In the genomic region with DNA sequence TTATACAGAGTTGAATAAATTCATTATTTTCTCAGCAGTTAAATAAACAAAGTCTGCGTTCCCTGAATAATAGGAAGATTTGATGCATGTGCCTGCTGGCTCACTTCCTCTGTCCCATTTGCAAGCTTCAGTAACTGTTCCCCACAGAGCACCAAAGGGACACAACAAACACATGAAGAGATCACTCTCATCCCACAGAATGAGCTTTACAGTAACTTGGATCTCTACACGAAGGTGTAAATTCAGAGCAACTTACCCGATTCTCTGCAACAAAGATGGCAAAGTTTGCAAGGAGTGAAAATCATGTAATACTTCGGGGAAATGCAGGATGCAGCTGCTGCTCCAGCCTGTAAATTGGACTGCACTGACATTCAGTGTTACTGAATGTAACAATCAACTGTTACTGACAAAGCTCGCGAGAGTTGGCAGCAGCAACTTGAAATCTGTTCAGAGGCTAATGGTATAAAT, we compare ENCODE assay signal across 8 cellular contexts. TPM values are rescaled to one million over a fixed set of nuclear protein-coding genes. Genes with fewer than 3 reads are reported as not detected.
DNase-seq lines count a peak whose midpoint lies in the region; ATAC-seq and TF ChIP-seq lines count a peak whose summit lies in the region.

A gene (minus strand): TSS at position 366 of the 468 bp plus-strand sequence. CDS start 6,390 bp downstream, outside the sequence.

- H3K36me3 Mint-ChIP-seq in immature natural killer cell: no peaks in the 10 kb centered on the region
- H3K36me3 Mint-ChIP-seq in activated naive CD4-positive, alpha-beta T cell treated with anti-CD3 and anti-CD28 coated beads for 36 hours (ENCODE audit: low read depth): no peaks in the 10 kb centered on the region

- no peaks in the 10 kb centered on the region for H3K79me2 ChIP-seq in ACC112 (ENCODE audit: control insufficient read depth, insufficient read depth, low read length, unreplicated experiment)

- TF ChIP-seq CTCF in coronary artery (IDR thresholded peaks at IDR 0.05) (no peak), lung (IDR thresholded peaks at IDR 0.05; ENCODE audit: control extremely low read depth, extremely low read depth) (no peak)

- 22 to 25% methylated on average over 6 of the region's 6 CpGs for WGBS in lung, 2 donors

- H3K4me1 Mint-ChIP-seq in immature natural killer cell: peaks cover 2 to 9% of the 10 kb centered on the region in 2 donors
- no peaks in the 10 kb centered on the region for H3K4me1 Mint-ChIP-seq in activated naive CD4-positive, alpha-beta T cell treated with anti-CD3 and anti-CD28 coated beads for 36 hours (ENCODE audit: low read depth)

- no peak within 1 kb of the TSS for H3K4me3 Mint-ChIP-seq in immature natural killer cell
- H3K4me3 Mint-ChIP-seq in activated naive CD4-positive, alpha-beta T cell treated with anti-CD3 and anti-CD28 coated beads for 36 hours: no peak within 1 kb of the TSS

- DNase-seq in NCI-H1436 (lab: John Stamatoyannopoulos, UW): peak; percentile 49
- DNase-seq in coronary artery (ENCODE audit: low spot score): no peak
- no peak for DNase-seq in lung (ENCODE audit: low spot score)
- DNase-seq in immature natural killer cell: no peak
- DNase-seq in activated naive CD4-positive, alpha-beta T cell treated with anti-CD3 and anti-CD28 coated beads for 36 hours: no peak
- DNase-seq in KG1 (lab: John Stamatoyannopoulos, UW): no peak

- H3K27ac ChIP-seq in ACC112 (ENCODE audit: low read depth, low read length) (no peak within 1 kb of the TSS), coronary artery (no peak within 1 kb of the TSS), lung (ENCODE audit: low read depth in 1 of 2, low read length in 1 of 2) (no peak within 1 kb of the TSS)

- no peak within 1 kb of the TSS for H3K27ac Mint-ChIP-seq in immature natural killer cell
- H3K27ac Mint-ChIP-seq in activated naive CD4-positive, alpha-beta T cell treated with anti-CD3 and anti-CD28 coated beads for 36 hours: no peak within 1 kb of the TSS

- H3K4me1 ChIP-seq in ACC112 (ENCODE audit: control insufficient read depth, insufficient read depth, low read length, unreplicated experiment) (no peaks in the 10 kb centered on the region), lung (ENCODE audit: control insufficient read depth in 2 of 2, insufficient read depth in 2 of 2, low read length in 2 of 2) (no peaks in the 10 kb centered on the region)

- H3K9me3 ChIP-seq in lung (ENCODE audit: control insufficient read depth in 2 of 2, insufficient read depth in 1 of 2, low read length in 1 of 2): no peaks in the 10 kb centered on the region

- ATAC-seq in lung (ENCODE audit: insufficient read depth, low FRiP score): peak; percentile 47
- ATAC-seq in HG03460 (IDR thresholded peaks at IDR 0.05; ENCODE audit: unreplicated experiment): no peak

- CTCF ChIA-PET in activated naive CD4-positive, alpha-beta T cell treated with anti-CD3 and anti-CD28 coated beads for 36 hours (lab: Charles Lee): no interaction called here

- H3K4me3 ChIP-seq in ACC112 (ENCODE audit: low read depth, low read length) (0 out of 2 replicates have a peak within 1 kb of the TSS, but pooled peaks have one; percentile 5), coronary artery (peak within 1 kb of the TSS; percentile 56), lung (no peak within 1 kb of the TSS)

- H2AFZ ChIP-seq in ACC112 (ENCODE audit: low read length, unreplicated experiment): no peak within 1 kb of the TSS

- H3K27me3 ChIP-seq in ACC112 (ENCODE audit: insufficient read depth, low read length) (no peaks in the 10 kb centered on the region), lung (ENCODE audit: control insufficient read depth, insufficient read depth) (no peaks in the 10 kb centered on the region)

- intact Hi-C loops in activated naive CD4-positive, alpha-beta T cell treated with anti-CD3 and anti-CD28 coated beads for 36 hours (cut with micrococcal nuclease): no loop called here

- peaks cover 0 to 32% (median 5%) of the 10 kb centered on the region in 6 donors for H3K9me3 Mint-ChIP-seq in immature natural killer cell
- peaks cover 4% of the 10 kb centered on the region for H3K9me3 Mint-ChIP-seq in activated naive CD4-positive, alpha-beta T cell treated with anti-CD3 and anti-CD28 coated beads for 36 hours

- H3K36me3 ChIP-seq in ACC112 (ENCODE audit: insufficient read depth, low read length): no peaks in the 10 kb centered on the region
- no peaks in the 10 kb centered on the region for H3K36me3 ChIP-seq in lung (ENCODE audit: control insufficient read depth in 2 of 2, insufficient read depth in 2 of 2, low read length in 2 of 2)

- H3K27me3 Mint-ChIP-seq in immature natural killer cell (ENCODE audit: low read depth in 3 of 3): peaks cover 0 to 4% (median 0%) of the 10 kb centered on the region in 3 donors
- no peaks in the 10 kb centered on the region for H3K27me3 Mint-ChIP-seq in activated naive CD4-positive, alpha-beta T cell treated with anti-CD3 and anti-CD28 coated beads for 36 hours (ENCODE audit: low read depth)

RNA-seq across cellular contexts. Expression of the gene that starts here (rescaled TPM):
- 10 to 100 TPM in 1 of 2 donors, 1 to 10 TPM in 1; 4.1 to 47.8 TPM for total RNA-seq in lung
- polyA plus RNA-seq in lung (1 to 10 TPM; 1.7 to 4.5 TPM), immature natural killer cell (not detected)
- total RNA-seq in activated naive CD4-positive, alpha-beta T cell treated with anti-CD3 and anti-CD28 coated beads for 36 hours: not detected

Comparison
In these comparisons a context has a peak if more than half of its experiments do, and no peak if none do; other contexts are left out.
1. RNA of the gene that starts here (total RNA-seq): 4.1 to 47.8 TPM in lung; not detected in activated naive CD4-positive, alpha-beta T cell treated with anti-CD3 and anti-CD28 coated beads for 36 hours; every median in the first group is over 4 times any median in the second.